9 cellular contexts compared by ENCODE assay signal in genomic region chrX:86806786-86807185, GRCh38.
A peak's percentile ranks its signal among the peaks of the same experiment; 100 is the strongest.
DNase-seq lines count a peak whose midpoint lies in the region; ATAC-seq and TF ChIP-seq lines count a peak whose summit lies in the region.
"Had no signal": no experiment of that assay in that cellular context is flagged by ENCODE, and none has a peak within 500 bp of the region (broad histone marks: within the 10 kb centered on the region; RNA-seq: fewer than 3 reads in every experiment).

No MANE protein-coding gene starts in this region.

- DNase-seq in DMS 273 (lab: John Stamatoyannopoulos, UW; ENCODE audit: unreplicated experiment) (peak; percentile 62), HEK293T (ENCODE audit: extremely low spot score) (peak; percentile 18), RPMI8226 (peak; percentile 8), islet precursor cell (peak; percentile 47), cortex of kidney (lab: John Stamatoyannopoulos, UW) (no peak), foreskin melanocyte (no peak)
- DNase-seq in activated CD4-positive, CD25-positive, alpha-beta regulatory T cell (lab: John Stamatoyannopoulos, UW), result no peak
- DNase-seq: stimulated activated naive CD4-positive, alpha-beta T cell treated with Interleukin-2 at 50 U/mL for 16 hours had no signal

- no peak for ATAC-seq in GM21717 (IDR thresholded peaks at IDR 0.05; ENCODE audit: unreplicated experiment)

- CTCF ChIA-PET in HEK293T (lab: Yijun Ruan, JAX), result interaction anchor here (1.8 kb wide), 1 partner anchor 140 kb away, joined by 6 read pairs; no protein-coding TSS in a partner anchor

- POLR2A ChIA-PET in HEK293T (lab: Yijun Ruan, JAX), result no interaction called here

TF ChIP-seq in HEK293T, 16 proteins besides CTCF, POLR2A, EP300 and RAD21:
- no peak for TF ChIP-seq FOXA1 (IDR thresholded peaks at IDR 0.05)

Comparison
In these comparisons a context has a peak if more than half of its experiments do, and no peak if none do; other contexts are left out.
1. DNase-seq: peak in DMS 273 (single experiment), HEK293T (single experiment), RPMI8226 (single experiment) and islet precursor cell (single experiment); none in activated CD4-positive, CD25-positive, alpha-beta regulatory T cell (0 of 4), cortex of kidney (single experiment) and foreskin melanocyte (single experiment).